Comparison of ENCODE assay signal across 8 cellular contexts in genomic region chr5:43008369-43009158, GRCh38. TPM values are rescaled to one million over a fixed set of nuclear protein-coding genes. Genes with fewer than 3 reads are reported as not detected.
A peak's percentile ranks its signal among the peaks of the same experiment; 100 is the strongest.
DNase-seq lines count a peak whose midpoint lies in the region; ATAC-seq and TF ChIP-seq lines count a peak whose summit lies in the region.

No MANE protein-coding gene starts in this region.

- TF ChIP-seq CTCF in A673 (conservative IDR thresholded peaks at IDR 0.05; ENCODE audit: low read depth, low read length) (peak; percentile 39; the same call in 1 of the 2 replicates), WTC11 (IDR thresholded peaks at IDR 0.05) (no peak), cardiac fibroblast (IDR thresholded peaks at IDR 0.05; ENCODE audit: low read depth, low read length) (no peak)

- H3K27ac Mint-ChIP-seq in WTC11: peak overlapping the region; percentile 92

- no peaks in the 10 kb centered on the region for H3K27me3 ChIP-seq in A673 (replicated peaks; ENCODE audit: insufficient read depth, low read depth, low read length, poor library complexity)

- H3K4me3 ChIP-seq in A673 (ENCODE audit: low read depth, low read length, poor library complexity, severe bottlenecking): peak overlapping the region; percentile 52
- H3K4me3 ChIP-seq in cardiac fibroblast (replicated peaks in 1 of 2; ENCODE audit: low read depth in 2 of 2, low read length in 2 of 2): peak overlapping the region; percentile 48 to 56

- peaks cover 3% of the 10 kb centered on the region; the same call in 1 of the 2 replicates for H3K9me3 Mint-ChIP-seq in WTC11

- CTCF ChIA-PET in A673 (lab: Charles Lee) (interaction anchor here (1.0 to 1.5 kb wide), 5 partner anchors 15 to 100 kb away, joined by 3 to 10 read pairs (median 3); no protein-coding TSS in a partner anchor), WTC11 (lab: Charles Lee) (interaction anchor here (0.9 to 2.0 kb wide), 12 partner anchors 8 to 476 kb away, joined by 3 to 11 read pairs (median 5); partner anchors contain the start of gene TMEM267)

- no peaks in the 10 kb centered on the region for H3K36me3 Mint-ChIP-seq in WTC11

- intact Hi-C loops in A673 (cut with micrococcal nuclease; ENCODE audit: unreplicated experiment): loop anchor here (2.0 to 5.0 kb wide), 2 partner anchors 56 to 58 kb away; no protein-coding TSS in a partner anchor

- no TSS peak for BruUV-seq in A673 (replicated peaks; lab: Mats Ljungman, UMichigan)

- peaks cover 34% of the 10 kb centered on the region for H3K4me1 Mint-ChIP-seq in WTC11

- peak; percentile 41 for ATAC-seq in GM18868 (IDR thresholded peaks at IDR 0.05; ENCODE audit: unreplicated experiment)
- ATAC-seq in HG03139 (IDR thresholded peaks at IDR 0.05; ENCODE audit: unreplicated experiment): peak; percentile 38
- ATAC-seq in WTC11: peak; percentile 74

- peak overlapping the region; percentile 85 for H3K27ac ChIP-seq in A673 (ENCODE audit: low read depth, low read length, poor library complexity, severe bottlenecking)

- H3K4me3 Mint-ChIP-seq in WTC11: peak overlapping the region; percentile 78

- H3K27me3 Mint-ChIP-seq in WTC11 (ENCODE audit: low read depth): peaks cover 90% of the 10 kb centered on the region

- H3K9me3 ChIP-seq in A673 (ENCODE audit: low read depth, low read length, poor library complexity, severe bottlenecking): no peaks in the 10 kb centered on the region

- peaks cover 11% of the 10 kb centered on the region for H3K4me1 ChIP-seq in A673 (ENCODE audit: insufficient read depth, low read length, poor library complexity, severe bottlenecking)

- DNase-seq in A673 (ENCODE audit: low spot score): peak; percentile 98
- DNase-seq in NCI-H226: peak; percentile 81
- DNase-seq in WTC11 (ENCODE audit: low spot score): peak; percentile 90
- peak; percentile 89 to 94 for DNase-seq in cardiac fibroblast (ENCODE audit: low read depth in 2 of 2)
- DNase-seq in kidney tubule cell (ENCODE audit: low spot score): peak; percentile 69
- DNase-seq in stimulated activated CD4-positive, alpha-beta T cell treated with anti-CD3 and anti-CD28 coated beads, Interleukin-1b, Interleukin-23, amount 100 ng/mL, for 1 hour (ENCODE audit: low read depth in 2 of 2): peak; percentile 77 to 86

- POLR2A ChIA-PET in A673 (lab: Charles Lee; ENCODE audit: low non-redundant PET) (interaction anchor here (1.2 kb wide), 1 partner anchor 113 kb away, joined by 4 read pairs; no protein-coding TSS in a partner anchor), WTC11 (lab: Charles Lee) (interaction anchor here (1.1 to 1.4 kb wide), 3 partner anchors 9 to 113 kb away, joined by 3 read pairs; partner anchors contain the start of gene ZNF131)

- H3K36me3 ChIP-seq in A673 (ENCODE audit: insufficient read depth, low read length, poor library complexity, severe bottlenecking): no peaks in the 10 kb centered on the region

TF ChIP-seq in WTC11, 78 proteins besides CTCF, POLR2A, EP300 and RAD21:
- TF ChIP-seq MAX (CRISPR knock-in tag; IDR thresholded peaks at IDR 0.05) (0 out of 2 replicates have a peak, but pooled peaks have one; percentile 21), ZNF512 (CRISPR knock-in tag; IDR thresholded peaks at IDR 0.05; ENCODE audit: borderline replicate concordance) (0 out of 2 replicates have a peak, but pooled peaks have one; percentile 76), ETV6 (CRISPR knock-in tag; IDR thresholded peaks at IDR 0.05) (0 out of 2 replicates have a peak, but pooled peaks have one; percentile 49), ZNF423 (CRISPR knock-in tag; IDR thresholded peaks at IDR 0.05) (peak; percentile 33; the same call in 1 of the 2 replicates), CBFB (CRISPR knock-in tag; IDR thresholded peaks at IDR 0.05; ENCODE audit: low read depth) (no peak), MLX (CRISPR knock-in tag; IDR thresholded peaks at IDR 0.05) (no peak), GABPB1 (CRISPR knock-in tag; IDR thresholded peaks at IDR 0.05) (0 out of 2 replicates have a peak, but pooled peaks have one; percentile 18), FOXK1 (CRISPR knock-in tag; IDR thresholded peaks at IDR 0.05) (peak; percentile 64; the same call in 1 of the 2 replicates), FOXP4 (CRISPR knock-in tag; IDR thresholded peaks at IDR 0.05) (peak; percentile 59; the same call in 1 of the 2 replicates), ARID4B (CRISPR knock-in tag; IDR thresholded peaks at IDR 0.05; ENCODE audit: borderline replicate concordance) (no peak), TEAD1 (CRISPR knock-in tag; IDR thresholded peaks at IDR 0.05) (peak; percentile 53; the same call in 1 of the 2 replicates), FOXJ3 (CRISPR knock-in tag; IDR thresholded peaks at IDR 0.05; ENCODE audit: borderline replicate concordance) (no peak), GRHL2 (CRISPR knock-in tag; IDR thresholded peaks at IDR 0.05; ENCODE audit: insufficient replicate concordance, severe bottlenecking) (no peak), SP1 (CRISPR knock-in tag; conservative IDR thresholded peaks at IDR 0.05) (peak; percentile 38; the same call in 1 of the 2 replicates), SMAD3 (CRISPR knock-in tag; IDR thresholded peaks at IDR 0.05; ENCODE audit: borderline replicate concordance) (0 out of 2 replicates have a peak, but pooled peaks have one; percentile 59), GTF2I (CRISPR knock-in tag; conservative IDR thresholded peaks at IDR 0.05) (peak; percentile 90), ZNF232 (CRISPR knock-in tag; IDR thresholded peaks at IDR 0.05) (0 out of 2 replicates have a peak, but pooled peaks have one; percentile 77)

RNA-seq across cellular contexts. Expression of gene ANXA2R, which starts 31.6 kb away (rescaled TPM):
- total RNA-seq in A673 (2021) (1.4 and 1.9 TPM in 2 replicates), WTC11 (2021) (0.72 to 1.1 TPM (median 0.96 TPM) in 3 replicates)

Comparison
In these comparisons a context has a peak if more than half of its experiments do, and no peak if none do; other contexts are left out.
1. Peak in every context shown above with its lines: DNase-seq, ATAC-seq, H3K4me3 ChIP-seq and H3K27ac ChIP-seq.